In genomic region chr17:43905400-43905984, GRCh38 we compare ENCODE assay signal across 1 cellular context.
TF ChIP-seq lines count a peak whose summit lies in the region.

No MANE protein-coding gene starts in this region.

TF ChIP-seq in HEK293, 187 proteins besides CTCF, POLR2A, EP300 and RAD21 (continued from another document):
- no peak for TF ChIP-seq ZBTB48 (tag by site-specific recombination; IDR thresholded peaks at IDR 0.05)
- 0 out of 2 replicates have a peak, but pooled peaks have one; percentile 19 for TF ChIP-seq ZFHX2 (tag by site-specific recombination; conservative IDR thresholded peaks at IDR 0.05)
- no peak for TF ChIP-seq PRDM6 (tag by site-specific recombination; IDR thresholded peaks at IDR 0.05)
- peak; percentile 16; the same call in 1 of the 2 replicates for TF ChIP-seq ZBTB8A (tag by site-specific recombination; IDR thresholded peaks at IDR 0.05)
- TF ChIP-seq ZNF10 (tag by site-specific recombination; IDR thresholded peaks at IDR 0.05) = no peak
- TF ChIP-seq, protein P1, sequence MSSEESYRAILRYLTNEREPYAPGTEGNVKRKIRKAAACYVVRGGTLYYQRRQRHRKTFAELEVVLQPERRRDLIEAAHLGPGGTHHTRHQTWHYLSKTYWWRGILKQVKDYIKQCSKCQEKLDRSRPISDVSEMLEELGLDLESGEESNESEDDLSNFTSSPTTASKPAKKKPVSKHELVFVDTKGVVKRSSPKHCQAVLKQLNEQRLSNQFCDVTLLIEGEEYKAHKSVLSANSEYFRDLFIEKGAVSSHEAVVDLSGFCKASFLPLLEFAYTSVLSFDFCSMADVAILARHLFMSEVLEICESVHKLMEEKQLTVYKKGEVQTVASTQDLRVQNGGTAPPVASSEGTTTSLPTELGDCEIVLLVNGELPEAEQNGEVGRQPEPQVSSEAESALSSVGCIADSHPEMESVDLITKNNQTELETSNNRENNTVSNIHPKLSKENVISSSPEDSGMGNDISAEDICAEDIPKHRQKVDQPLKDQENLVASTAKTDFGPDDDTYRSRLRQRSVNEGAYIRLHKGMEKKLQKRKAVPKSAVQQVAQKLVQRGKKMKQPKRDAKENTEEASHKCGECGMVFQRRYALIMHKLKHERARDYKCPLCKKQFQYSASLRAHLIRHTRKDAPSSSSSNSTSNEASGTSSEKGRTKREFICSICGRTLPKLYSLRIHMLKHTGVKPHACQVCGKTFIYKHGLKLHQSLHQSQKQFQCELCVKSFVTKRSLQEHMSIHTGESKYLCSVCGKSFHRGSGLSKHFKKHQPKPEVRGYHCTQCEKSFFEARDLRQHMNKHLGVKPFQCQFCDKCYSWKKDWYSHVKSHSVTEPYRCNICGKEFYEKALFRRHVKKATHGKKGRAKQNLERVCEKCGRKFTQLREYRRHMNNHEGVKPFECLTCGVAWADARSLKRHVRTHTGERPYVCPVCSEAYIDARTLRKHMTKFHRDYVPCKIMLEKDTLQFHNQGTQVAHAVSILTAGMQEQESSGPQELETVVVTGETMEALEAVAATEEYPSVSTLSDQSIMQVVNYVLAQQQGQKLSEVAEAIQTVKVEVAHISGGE (tag by site-specific recombination; conservative IDR thresholded peaks at IDR 0.05; ENCODE audit: low read depth) = no peak
- TF ChIP-seq HOXD13 (CRISPR knock-in tag; IDR thresholded peaks at IDR 0.05; ENCODE audit: borderline replicate concordance) = no peak
- TF ChIP-seq ZNF510 (tag by site-specific recombination; IDR thresholded peaks at IDR 0.05; ENCODE audit: insufficient replicate concordance) = no peak
- TF ChIP-seq ZNF529 (tag by site-specific recombination; IDR thresholded peaks at IDR 0.05; ENCODE audit: insufficient replicate concordance) = no peak
- TF ChIP-seq, protein P2, sequence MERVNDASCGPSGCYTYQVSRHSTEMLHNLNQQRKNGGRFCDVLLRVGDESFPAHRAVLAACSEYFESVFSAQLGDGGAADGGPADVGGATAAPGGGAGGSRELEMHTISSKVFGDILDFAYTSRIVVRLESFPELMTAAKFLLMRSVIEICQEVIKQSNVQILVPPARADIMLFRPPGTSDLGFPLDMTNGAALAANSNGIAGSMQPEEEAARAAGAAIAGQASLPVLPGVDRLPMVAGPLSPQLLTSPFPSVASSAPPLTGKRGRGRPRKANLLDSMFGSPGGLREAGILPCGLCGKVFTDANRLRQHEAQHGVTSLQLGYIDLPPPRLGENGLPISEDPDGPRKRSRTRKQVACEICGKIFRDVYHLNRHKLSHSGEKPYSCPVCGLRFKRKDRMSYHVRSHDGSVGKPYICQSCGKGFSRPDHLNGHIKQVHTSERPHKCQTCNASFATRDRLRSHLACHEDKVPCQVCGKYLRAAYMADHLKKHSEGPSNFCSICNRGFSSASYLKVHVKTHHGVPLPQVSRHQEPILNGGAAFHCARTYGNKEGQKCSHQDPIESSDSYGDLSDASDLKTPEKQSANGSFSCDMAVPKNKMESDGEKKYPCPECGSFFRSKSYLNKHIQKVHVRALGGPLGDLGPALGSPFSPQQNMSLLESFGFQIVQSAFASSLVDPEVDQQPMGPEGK (tag by site-specific recombination; IDR thresholded peaks at IDR 0.05) = no peak
- TF ChIP-seq GLIS1 (tag by site-specific recombination; IDR thresholded peaks at IDR 0.05) = peak; percentile 87
- no peak for TF ChIP-seq ZFP41 (tag by site-specific recombination; IDR thresholded peaks at IDR 0.05; ENCODE audit: borderline replicate concordance)
- 0 out of 2 replicates have a peak, but pooled peaks have one; percentile 3 for TF ChIP-seq ZNF596 (tag by site-specific recombination; IDR thresholded peaks at IDR 0.05)
- no peak for TF ChIP-seq ZNF843 (tag by site-specific recombination; IDR thresholded peaks at IDR 0.05)
- no peak for TF ChIP-seq ZNF324 (tag by site-specific recombination; IDR thresholded peaks at IDR 0.05)
- no peak for TF ChIP-seq HIC1 (tag by site-specific recombination; IDR thresholded peaks at IDR 0.05)
- no peak for TF ChIP-seq KLF8 (tag by site-specific recombination; IDR thresholded peaks at IDR 0.05)
- TF ChIP-seq ZNF571 (tag by site-specific recombination; IDR thresholded peaks at IDR 0.05) = no peak
- TF ChIP-seq ZNF398 (tag by site-specific recombination; IDR thresholded peaks at IDR 0.05) = peak; percentile 87
- no peak for TF ChIP-seq ZSCAN16 (tag by site-specific recombination; IDR thresholded peaks at IDR 0.05)
